10 cellular contexts compared by ENCODE assay signal in genomic region chr11:107856180-107856980, GRCh38. TPM values are rescaled to one million over a fixed set of nuclear protein-coding genes. Genes with fewer than 3 reads are reported as not detected.
DNase-seq lines count a peak whose midpoint lies in the region; ATAC-seq, FAIRE-seq and TF ChIP-seq lines count a peak whose summit lies in the region.
"Had no signal": no experiment of that assay in that cellular context is flagged by ENCODE, and none has a peak within 500 bp of the region (broad histone marks: within the 10 kb centered on the region; RNA-seq: fewer than 3 reads in every experiment).

No MANE protein-coding gene starts in this region.

- H3K18ac ChIP-seq in neuronal stem cell (ENCODE audit: low read length), result no peak overlapping the region

- TF ChIP-seq POLR2A in GM12878 (IDR thresholded peaks at IDR 0.05; ENCODE audit: low read depth, low read length) (no peak), HepG2 (IDR thresholded peaks at IDR 0.05; ENCODE audit: insufficient read depth in 1 of 2, low read depth in 2 of 2, low read length in 2 of 2) (no peak)

- no peak overlapping the region for H2BK120ac ChIP-seq in neuronal stem cell (ENCODE audit: low read depth, low read length)

- H4K91ac ChIP-seq in neuronal stem cell (ENCODE audit: low read depth, low read length, poor library complexity), result no peak overlapping the region

- H3K27ac ChIP-seq in Karpas-422 (ENCODE audit: low read length), result no peak overlapping the region
- no peak overlapping the region; the same call in 1 of the 2 replicates for H3K27ac ChIP-seq in GM12878 (ENCODE audit: control insufficient read depth, insufficient read depth)
- H3K27ac ChIP-seq in neuronal stem cell (replicated peaks; ENCODE audit: low read length), result no peak overlapping the region
- H3K27ac ChIP-seq in HepG2 (ENCODE audit: extremely low read length, insufficient read depth, low read length), result no peak overlapping the region
- H3K27ac ChIP-seq: upper lobe of left lung had no signal

- CTCF ChIA-PET in GM12878 (lab: Yijun Ruan, JAX) (interaction anchor here (0.6 to 1.3 kb wide), 2 partner anchors 9 to 39 kb away, joined by 3 to 4 read pairs; no protein-coding TSS in a partner anchor), HepG2 (lab: Yijun Ruan, JAX; ENCODE audit: low intra/inter-chr PET ratio, low total read pairs) (no interaction called here)

- in situ Hi-C loops in GM12878 (cut with MboI), result no loop called here
- in situ Hi-C loops in HepG2 (cut with HindIII; ENCODE audit: extremely low pct_ligation_motif_present, low pct_unique_long_range_greater_than_20kb), result no loop called here

- H3K4me3 ChIP-seq in Karpas-422 (ENCODE audit: low read length), result peak overlapping the region; percentile 82; the same call in 1 of the 2 replicates
- H3K4me3 ChIP-seq in GM12878, result peak overlapping the region; percentile 4; the same call in 1 of the 2 replicates
- no peak overlapping the region for H3K4me3 ChIP-seq in neuronal stem cell (ENCODE audit: low read length in 2 of 2)
- no peak overlapping the region for H3K4me3 ChIP-seq in HepG2 (replicated peaks in 1 of 3; ENCODE audit: insufficient read depth in 1 of 3, low read depth in 2 of 3, low read length in 3 of 3)
- H3K4me3 ChIP-seq: upper lobe of left lung had no signal

- H3K79me2 ChIP-seq in Karpas-422 (ENCODE audit: low read length) (peaks cover 79% of the 10 kb centered on the region), GM12878 (ENCODE audit: control insufficient read depth, insufficient read depth, low read length) (peaks cover 62% of the 10 kb centered on the region), HepG2 (ENCODE audit: insufficient read depth, low read length) (no peaks in the 10 kb centered on the region)

- H3K9me2 ChIP-seq in Karpas-422 (replicated peaks; ENCODE audit: insufficient read depth, low read length), result no peaks in the 10 kb centered on the region

- SMC1A ChIA-PET in GM12878 (lab: Charles Lee; ENCODE audit: uncharacterized antibody, unreplicated experiment), result interaction anchor here (0.9 to 2.5 kb wide), 3 partner anchors 8 to 16 kb away, joined by 3 to 15 read pairs (median 3); no protein-coding TSS in a partner anchor

- H3K27me3 ChIP-seq in Karpas-422 (ENCODE audit: low read length), result no peaks in the 10 kb centered on the region
- no peaks in the 10 kb centered on the region for H3K27me3 ChIP-seq in GM12878 (replicated peaks in 1 of 2; ENCODE audit: control insufficient read depth in 2 of 2, insufficient read depth in 2 of 2, low read length in 1 of 2)
- H3K27me3 ChIP-seq in neuronal stem cell (ENCODE audit: control insufficient read depth in 3 of 3, insufficient read depth in 3 of 3, low read depth in 1 of 3, low read length in 3 of 3), result peaks cover 3 to 33% (median 17%) of the 10 kb centered on the region in 3 experiments
- no peaks in the 10 kb centered on the region; a peak in 1 of 5 replicates for H3K27me3 ChIP-seq in HepG2 (ENCODE audit: control insufficient read depth in 1 of 2, insufficient read depth in 2 of 2, low read length in 2 of 2)
- H3K27me3 ChIP-seq: upper lobe of left lung had no signal

- WGBS in GM12878 (ENCODE audit: insufficient coverage, insufficient replicate concordance, low lambda C conversion rate, missing lambda C conversion rate), result 55% methylated on average over 8 of the region's 10 CpGs
- no CpG with 5 or more reads among the region's 10 CpGs for WGBS in neuronal stem cell (ENCODE audit: extremely low coverage in 2 of 2, insufficient read length in 2 of 2, insufficient replicate concordance in 1 of 2), 2 donors
- WGBS in HepG2 (ENCODE audit: low lambda C conversion rate), result 91% methylated on average over 10 of the region's 10 CpGs

- H4K20me1 ChIP-seq in Karpas-422 (ENCODE audit: insufficient read depth, low read depth, low read length) (peaks cover 33% of the 10 kb centered on the region), GM12878 (ENCODE audit: control insufficient read depth, insufficient read depth) (no peaks in the 10 kb centered on the region), HepG2 (ENCODE audit: insufficient read depth, low read length) (no peaks in the 10 kb centered on the region)

- BruUV-seq in GM12878 (replicated peaks; lab: Mats Ljungman, UMichigan) (no TSS peak), HepG2 (replicated peaks; lab: Mats Ljungman, UMichigan) (no TSS peak)

- POLR2A ChIA-PET in GM12878 (lab: Charles Lee), result interaction anchor here (1.0 to 2.6 kb wide), 3 partner anchors 9 to 16 kb away, joined by 3 to 8 read pairs (median 6); no protein-coding TSS in a partner anchor
- POLR2A ChIA-PET in HepG2 (lab: Yijun Ruan, JAX), result no interaction called here

- H2BK12ac ChIP-seq in neuronal stem cell (ENCODE audit: low read length), result no peak overlapping the region

- no peak overlapping the region for H3K23ac ChIP-seq in neuronal stem cell (ENCODE audit: low read depth, low read length, poor library complexity)

- no peaks in the 10 kb centered on the region for H3K36me3 ChIP-seq in ES-I3 (ENCODE audit: insufficient read depth, low read length)
- H3K36me3 ChIP-seq in Karpas-422 (ENCODE audit: insufficient read depth, low read length), result peaks cover 5% of the 10 kb centered on the region; the same call in 1 of the 2 replicates
- H3K36me3 ChIP-seq in GM12878 (ENCODE audit: control insufficient read depth in 2 of 2, insufficient read depth in 2 of 2, low read length in 1 of 2), result peaks cover 0 to 2% of the 10 kb centered on the region in 2 experiments; a peak in 1 of 4 replicates
- no peaks in the 10 kb centered on the region for H3K36me3 ChIP-seq in neuronal stem cell (replicated peaks in 1 of 2; ENCODE audit: control insufficient read depth in 2 of 2, insufficient read depth in 2 of 2, low read length in 2 of 2)
- no peaks in the 10 kb centered on the region for H3K36me3 ChIP-seq in HepG2 (replicated peaks in 1 of 2; ENCODE audit: control insufficient read depth in 1 of 2, insufficient read depth in 2 of 2, low read length in 2 of 2)
- H3K36me3 ChIP-seq: upper lobe of left lung had no signal

- no peak for FAIRE-seq in GM12878 (lab: Jason Lieb, UNC)
- no peak for FAIRE-seq in HepG2 (lab: Jason Lieb, UNC)

- no peaks in the 10 kb centered on the region for H3K9me3 ChIP-seq in ES-I3 (ENCODE audit: control insufficient read depth, insufficient read depth, low read length)
- H3K9me3 ChIP-seq in Karpas-422 (ENCODE audit: low read length), result no peaks in the 10 kb centered on the region
- H3K9me3 ChIP-seq in GM12878 (replicated peaks; ENCODE audit: control insufficient read depth, insufficient read depth, low read length), result no peaks in the 10 kb centered on the region
- H3K9me3 ChIP-seq in neuronal stem cell (replicated peaks in 1 of 2; ENCODE audit: control insufficient read depth in 2 of 2, insufficient read depth in 1 of 2, low read depth in 1 of 2, low read length in 2 of 2), result no peaks in the 10 kb centered on the region
- H3K9me3 ChIP-seq in HepG2 (ENCODE audit: low read length), result no peaks in the 10 kb centered on the region
- H3K9me3 ChIP-seq: upper lobe of left lung had no signal

- intact Hi-C loops in GM12878 (cut with micrococcal nuclease; ENCODE audit: unreplicated experiment), result loop anchor here (5.0 kb wide), 1 partner anchor 59 kb away; no protein-coding TSS in a partner anchor
- intact Hi-C loops in head of caudate nucleus (cut with DNase I), result no loop called here
- intact Hi-C loops in HepG2 (cut with micrococcal nuclease; ENCODE audit: unreplicated experiment), result no loop called here

- H3K79me1 ChIP-seq in neuronal stem cell (ENCODE audit: low read depth, low read length), result no peaks in the 10 kb centered on the region

- H4K8ac ChIP-seq in neuronal stem cell (ENCODE audit: low read depth, low read length), result no peak overlapping the region

- ATAC-seq in GM12878 (no peak), HepG2 (no peak)

- H3K4me2 ChIP-seq in Karpas-422 (ENCODE audit: low read depth, low read length, poor library complexity, severe bottlenecking) (peak overlapping the region; percentile 89), GM12878 (ENCODE audit: control insufficient read depth, insufficient read depth) (peak overlapping the region; percentile 69), neuronal stem cell (ENCODE audit: insufficient read depth, low read length, poor library complexity, severe bottlenecking) (peak overlapping the region; percentile 18), HepG2 (ENCODE audit: low read depth, low read length) (no peak overlapping the region)

- H2AFZ ChIP-seq in Karpas-422 (ENCODE audit: low read length), result no peak overlapping the region
- H2AFZ ChIP-seq in GM12878 (ENCODE audit: control insufficient read depth, low read depth, low read length), result no peak overlapping the region; the same call in 1 of the 2 replicates
- H2AFZ ChIP-seq in neuronal stem cell (ENCODE audit: low read length), result no peak overlapping the region
- no peak overlapping the region for H2AFZ ChIP-seq in HepG2 (ENCODE audit: low read length)

- TF ChIP-seq EP300 in GM12878 (IDR thresholded peaks at IDR 0.05; ENCODE audit: borderline replicate concordance in 1 of 2, control insufficient read depth in 1 of 2, low read depth in 2 of 2, low read length in 2 of 2), result no peak
- TF ChIP-seq EP300 in HepG2 (IDR thresholded peaks at IDR 0.05; ENCODE audit: low read depth in 2 of 2, low read length in 2 of 2), result no peak
- no peak for TF ChIP-seq EP300 in HepG2 (CRISPR knock-in tag; IDR thresholded peaks at IDR 0.05; ENCODE audit: borderline replicate concordance)

- peak overlapping the region; percentile 49; the same call in 1 of the 2 replicates for H3K9ac ChIP-seq in ES-I3 (ENCODE audit: low read depth, low read length)
- H3K9ac ChIP-seq in Karpas-422 (ENCODE audit: low read length), result peak overlapping the region; percentile 85; the same call in 1 of the 2 replicates
- H3K9ac ChIP-seq in GM12878 (ENCODE audit: control insufficient read depth, insufficient read depth, low read length), result no peak overlapping the region
- H3K9ac ChIP-seq in neuronal stem cell (ENCODE audit: low read depth, low read length, poor library complexity), result no peak overlapping the region
- H3K9ac ChIP-seq in HepG2 (ENCODE audit: insufficient read depth, low read depth, low read length), result no peak overlapping the region

- TF ChIP-seq CTCF in GM12878 (IDR thresholded peaks at IDR 0.05 in 2 of 3, conservative IDR thresholded peaks at IDR 0.05 in 1 of 3; ENCODE audit: control insufficient read depth in 2 of 3, extremely low read depth in 1 of 3, insufficient read depth in 1 of 3, low read depth in 3 of 3, low read length in 3 of 3), result no peak
- TF ChIP-seq CTCF in HepG2 (CRISPR knock-in tag; IDR thresholded peaks at IDR 0.05), result no peak

- TF ChIP-seq RAD21 in GM12878 (IDR thresholded peaks at IDR 0.05; ENCODE audit: insufficient read depth, low read depth, low read length) (no peak), HepG2 (CRISPR knock-in tag; IDR thresholded peaks at IDR 0.05) (no peak)

- no peak overlapping the region for H2BK15ac ChIP-seq in neuronal stem cell (ENCODE audit: low read length)

- no peak overlapping the region for H3K14ac ChIP-seq in neuronal stem cell (ENCODE audit: low read length)

- DNase-seq in Karpas-422 (no peak), GM12878 (ENCODE audit: low read depth, low spot score) (no peak), neuronal stem cell (ENCODE audit: low spot score) (no peak), head of caudate nucleus (no peak), HepG2 (ENCODE audit: low spot score) (no peak), NCI-H146 (lab: John Stamatoyannopoulos, UW) (no peak)
- DNase-seq: activated CD4-positive, CD25-positive, alpha-beta regulatory T cell; stimulated activated CD4-positive, alpha-beta T cell treated with anti-CD3 and anti-CD28 coated beads, Interleukin-4, amount 100 ng/mL, for 24 hours; upper lobe of left lung had no signal

- no peak overlapping the region for H3K4ac ChIP-seq in neuronal stem cell (ENCODE audit: low read length)

- no peak overlapping the region for H2BK5ac ChIP-seq in neuronal stem cell (ENCODE audit: low read length)

- RAD21 ChIA-PET in GM12878 (lab: Charles Lee; ENCODE audit: unreplicated experiment), result interaction anchor here (0.6 to 3.9 kb wide), 5 partner anchors 17 to 187 kb away, joined by 3 to 19 read pairs (median 3); no protein-coding TSS in a partner anchor

- no peak overlapping the region for H2AK5ac ChIP-seq in neuronal stem cell (ENCODE audit: low read depth, low read length)

- H3K4me1 ChIP-seq in ES-I3 (ENCODE audit: insufficient read depth, low read length) (no peaks in the 10 kb centered on the region; the same call in 1 of the 2 replicates), Karpas-422 (ENCODE audit: low read length) (peaks cover 24% of the 10 kb centered on the region), GM12878 (ENCODE audit: control insufficient read depth, insufficient read depth, low read length) (peaks cover 11% of the 10 kb centered on the region; the same call in 1 of the 2 replicates), neuronal stem cell (ENCODE audit: control insufficient read depth in 2 of 2, insufficient read depth in 1 of 2, low read depth in 1 of 2, low read length in 2 of 2) (peaks cover 0 to 9% of the 10 kb centered on the region in 2 donors), HepG2 (ENCODE audit: insufficient read depth, low read length) (peaks cover 21% of the 10 kb centered on the region)

RNA-seq across cellular contexts. Expression of gene SLC35F2, which starts 2.2 kb away (rescaled TPM):
- 115 and 135 TPM in 2 replicates for total RNA-seq in Karpas-422 (2014; rRNA removed; shearing (Covaris generic); ENCODE audit: low replicate concordance)
- 40.2 and 41.6 TPM in 2 replicates for total RNA-seq in GM12878 (2013; cell fraction: nucleolus; rRNA removed)
- total RNA-seq in GM12878 (2014; rRNA removed) (42.1 and 45.7 TPM in 2 replicates), GM12878 (2014; rRNA removed; fragmentation: Illumina TruSeq; extraction: Trizol) (37.5 and 41.6 TPM in 2 replicates), GM12878 (2021) (33.4 and 33.9 TPM in 2 replicates), HepG2 (2016; rRNA removed; fragmentation: Illumina TruSeq; extraction: Trizol) (13.2 and 20.3 TPM in 2 replicates)
- 15.7 TPM for polyA plus RNA-seq in GM12878 (2011; ENCODE audit: low read depth)
- polyA plus RNA-seq in GM12878 (2011; rRNA removed) (44.9 and 46.4 TPM in 2 replicates), GM12878 (2014; fragmentation: Illumina TruSeq; extraction: Trizol) (38.6 and 39.3 TPM in 2 replicates), GM12878 (2014; fragmentation: Nextera tagmentation; extraction: Ambion mirVana) (10 to 100 TPM; 15.2 to 25.8 TPM), GM12878 (2014; rRNA removed) (28.5 and 29.4 TPM in 2 replicates), GM12878 (2016; fragmentation: Nextera tagmentation; extraction: Ambion mirVana) (10 to 100 TPM; 48.0 to 48.8 TPM), HepG2 (2011; rRNA removed) (5.6 and 5.8 TPM in 2 replicates)
- polyA plus RNA-seq in GM12878 (2011; cell fraction: cytosol; rRNA removed), result 39.2 and 41.4 TPM in 2 replicates
- 24.0 and 24.5 TPM in 2 replicates for polyA plus RNA-seq in GM12878 (2011; cell fraction: nucleus; rRNA removed)
- 19.2 and 22.1 TPM in 2 replicates for polyA plus RNA-seq in GM12878 (2012)
- 86.7 and 119 TPM in 2 replicates for polyA minus RNA-seq in GM12878 (2011; rRNA and poly(A)+ RNA removed)
- polyA minus RNA-seq in GM12878 (2011; cell fraction: cytosol; rRNA and poly(A)+ RNA removed), result 25.8 and 30.9 TPM in 2 replicates
- 8.6 and 11.1 TPM in 2 replicates for polyA minus RNA-seq in GM12878 (2011; cell fraction: nucleus; rRNA and poly(A)+ RNA removed)
- polyA plus RNA-seq in neuronal stem cell (2013, experiment 1 of 2), result 5.0 TPM
- 5.2 TPM for polyA plus RNA-seq in neuronal stem cell (2013, experiment 2 of 2)
- 6.5 and 8.4 TPM in 2 replicates for total RNA-seq in HepG2 (2016; cell fraction: cytosol; rRNA removed; fragmentation: Illumina TruSeq; extraction: Trizol; ENCODE audit: low read depth)
- 11.0 and 19.5 TPM in 2 replicates for total RNA-seq in HepG2 (2016; cell fraction: insoluble cytoplasmic fraction; rRNA removed; fragmentation: Illumina TruSeq; extraction: Trizol)
- total RNA-seq in HepG2 (2016; cell fraction: membrane; rRNA removed; fragmentation: Illumina TruSeq; extraction: Trizol), result 12.0 and 13.3 TPM in 2 replicates
- 13.5 and 17.0 TPM in 2 replicates for total RNA-seq in HepG2 (2016; cell fraction: nucleus; rRNA removed; fragmentation: Illumina TruSeq; extraction: Trizol)
- 4.8 and 6.6 TPM in 2 replicates for polyA plus RNA-seq in HepG2 (2011; cell fraction: cytosol; rRNA removed)
- 2.0 and 2.7 TPM in 2 replicates for polyA plus RNA-seq in HepG2 (2011; cell fraction: nucleus; rRNA removed)
- 4.9 and 9.1 TPM in 2 replicates for polyA plus RNA-seq in HepG2 (2012)
- 3.2 and 3.5 TPM in 2 replicates for polyA plus RNA-seq in HepG2 (2016; cell fraction: cytosol; fragmentation: Illumina TruSeq; extraction: Trizol; ENCODE audit: low read depth)
- polyA plus RNA-seq in HepG2 (2016; cell fraction: insoluble cytoplasmic fraction; fragmentation: Illumina TruSeq; extraction: Trizol; ENCODE audit: low read depth), result 9.4 and 9.5 TPM in 2 replicates
- 7.2 and 8.0 TPM in 2 replicates for polyA plus RNA-seq in HepG2 (2016; cell fraction: membrane; fragmentation: Illumina TruSeq; extraction: Trizol; ENCODE audit: low read depth)
- polyA plus RNA-seq in HepG2 (2016; cell fraction: nucleus; fragmentation: Illumina TruSeq; extraction: Trizol; ENCODE audit: insufficient read depth, low read depth), result 15.9 and 17.7 TPM in 2 replicates
- 21.6 and 51.3 TPM in 2 replicates for polyA minus RNA-seq in HepG2 (2011; rRNA and poly(A)+ RNA removed; ENCODE audit: low replicate concordance)
- polyA minus RNA-seq in HepG2 (2011; cell fraction: cytosol; rRNA and poly(A)+ RNA removed), result 6.0 and 11.2 TPM in 2 replicates
- 1.8 and 3.2 TPM in 2 replicates for polyA minus RNA-seq in HepG2 (2011; cell fraction: nucleus; rRNA and poly(A)+ RNA removed)

Comparison
In these comparisons a context has a peak if more than half of its experiments do, and no peak if none do; other contexts are left out.
1. H3K9ac ChIP-seq: peak in ES-I3 (single experiment) and Karpas-422 (single experiment); none in GM12878 (single experiment), neuronal stem cell (single experiment) and HepG2 (single experiment).
2. H3K4me3 ChIP-seq: peak in Karpas-422 (single experiment) and GM12878 (single experiment); none in neuronal stem cell (0 of 2) and HepG2 (0 of 3).